Comparison of ENCODE assay signal across 35 cellular contexts in the genomic region with DNA sequence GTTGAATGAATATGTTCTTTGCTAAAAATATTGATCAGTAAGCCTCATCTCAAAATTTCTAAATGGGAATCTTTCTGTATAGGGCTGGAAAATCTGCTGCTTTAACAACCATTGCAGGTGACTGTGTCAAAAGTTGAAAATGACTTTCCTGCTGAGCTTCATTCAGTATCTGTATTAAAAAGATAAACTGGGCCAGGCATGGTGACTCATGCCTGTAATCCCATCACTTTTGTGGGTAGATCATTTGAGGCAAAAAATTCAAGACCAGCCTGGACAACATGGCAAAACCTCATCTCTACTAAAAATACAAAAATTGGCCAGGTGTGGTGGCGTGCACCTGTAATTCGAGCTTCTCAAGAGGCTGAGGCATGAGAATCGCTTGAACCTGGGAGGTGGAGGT.
"Had no signal": no experiment of that assay in that cellular context is flagged by ENCODE, and none has a peak within 500 bp of the region (broad histone marks: within the 10 kb centered on the region; RNA-seq: fewer than 3 reads in every experiment).

No MANE protein-coding gene starts in this region.

- H3K4me1 Mint-ChIP-seq: activated CD4-positive, alpha-beta memory T cell treated with anti-CD3 and anti-CD28 coated beads, Interleukin-2, amount 10 ng/mL, durations not matched to agents 7 days and 5 days; activated CD4-positive, alpha-beta T cell treated with anti-CD3 and anti-CD28 coated beads for 36 hours; activated CD4-positive, alpha-beta T cell treated with anti-CD3 and anti-CD28 coated beads, Interleukin-2, amount 10 ng/mL, durations not matched to agents 7 days and 5 days; activated CD8-positive, alpha-beta memory T cell treated with anti-CD3 and anti-CD28 coated beads, Interleukin-2, amount 10 ng/mL, durations not matched to agents 7 days and 5 days; activated naive CD4-positive, alpha-beta T cell treated with anti-CD3 and anti-CD28 coated beads, Interleukin-2, amount 10 ng/mL, durations not matched to agents 7 days and 5 days; activated naive CD4-positive, alpha-beta T cell treated with anti-CD3 and anti-CD28 coated beads, Interleukin-2, amount 50 U/mL, for 24 hours; activated naive CD8-positive, alpha-beta T cell treated with anti-CD3 and anti-CD28 coated beads, Interleukin-2, amount 10 ng/mL, durations not matched to agents 7 days and 5 days; activated naive CD8-positive, alpha-beta T cell treated with anti-CD3 and anti-CD28 coated beads, Interleukin-2, amount 50 U/mL, for 24 hours; T-cell; T-helper 17 cell had no signal

- ATAC-seq: activated CD4-positive, alpha-beta T cell treated with anti-CD3 and anti-CD28 coated beads for 36 hours; activated CD4-positive, CD25-positive, alpha-beta regulatory T cell treated with anti-CD3 and anti-CD28 coated beads, Interleukin-2, amount 50 U/mL, for 24 hours; activated CD8-positive, alpha-beta memory T cell treated with anti-CD3 and anti-CD28 coated beads, Interleukin-2, amount 10 ng/mL, durations not matched to agents 7 days and 5 days; activated CD8-positive, alpha-beta T cell treated with anti-CD3 and anti-CD28 coated beads, Interleukin-2, amount 10 ng/mL, durations not matched to agents 7 days and 5 days; activated naive CD8-positive, alpha-beta T cell treated with anti-CD3 and anti-CD28 coated beads, Interleukin-2, amount 50 U/mL, for 24 hours; T-cell; T-helper 17 cell; WTC11 had no signal

- H3K27me3 ChIP-seq: ascending aorta, cardiac muscle cell had no signal

- H3K4me3 ChIP-seq: ascending aorta, cardiac muscle cell had no signal

- DNase-seq: activated CD4-positive, alpha-beta memory T cell treated with anti-CD3 and anti-CD28 coated beads, Interleukin-2, amount 10 ng/mL, durations not matched to agents 7 days and 5 days; activated CD4-positive, alpha-beta T cell treated with anti-CD3 and anti-CD28 coated beads for 1 hour; activated CD4-positive, alpha-beta T cell treated with anti-CD3 and anti-CD28 coated beads for 36 hours; activated CD4-positive, alpha-beta T cell treated with anti-CD3 and anti-CD28 coated beads for 48 hours; activated CD4-positive, alpha-beta T cell treated with anti-CD3 and anti-CD28 coated beads, Interleukin-2, amount 10 ng/mL, durations not matched to agents 7 days and 5 days; activated CD4-positive, alpha-beta T cell treated with anti-CD3 and anti-CD28 coated beads, Interleukin-2, amount 50 U/mL, for 48 hours; activated CD4-positive, CD25-positive, alpha-beta regulatory T cell; activated CD8-positive, alpha-beta memory T cell treated with anti-CD3 and anti-CD28 coated beads for 24 hours; activated CD8-positive, alpha-beta memory T cell treated with anti-CD3 and anti-CD28 coated beads, Interleukin-2, amount 10 ng/mL, durations not matched to agents 7 days and 5 days; activated CD8-positive, alpha-beta memory T cell treated with anti-CD3 and anti-CD28 coated beads, Interleukin-2, amount 50 U/mL, for 48 hours; activated CD8-positive, alpha-beta T cell treated with anti-CD3 and anti-CD28 coated beads, Interleukin-2, amount 10 ng/mL, durations not matched to agents 7 days and 5 days; activated effector memory CD4-positive, alpha-beta T cell treated with Interleukin-2 at 50 U/mL for 16 hours; activated gamma-delta T cell; activated naive CD4-positive, alpha-beta T cell treated with anti-CD3 and anti-CD28 coated beads, Interleukin-2, amount 10 ng/mL, durations not matched to agents 7 days and 5 days; activated naive CD4-positive, alpha-beta T cell treated with Interleukin-2 at 50 U/mL for 16 hours; activated naive CD8-positive, alpha-beta T cell treated with anti-CD3 and anti-CD28 coated beads, Interleukin-2, amount 10 ng/mL, durations not matched to agents 7 days and 5 days; activated naive CD8-positive, alpha-beta T cell treated with anti-CD3 and anti-CD28 coated beads, Interleukin-2, amount 50 U/mL, for 24 hours; activated T-cell treated with anti-CD3 and anti-CD28 coated beads, Interleukin-2, amount 50 U/mL, for 24 hours; activated T-cell treated with anti-CD3 and anti-CD28 coated beads, Interleukin-2, amount 50 U/mL, for 48 hours; amygdala; anterior cingulate cortex; caudate nucleus; T-cell; T-helper 17 cell; WERI-Rb-1 had no signal

- H3K27ac Mint-ChIP-seq: activated CD4-positive, alpha-beta memory T cell treated with anti-CD3 and anti-CD28 coated beads, Interleukin-2, amount 10 ng/mL, durations not matched to agents 7 days and 5 days; activated CD4-positive, alpha-beta T cell treated with anti-CD3 and anti-CD28 coated beads for 36 hours; activated CD4-positive, alpha-beta T cell treated with anti-CD3 and anti-CD28 coated beads, Interleukin-2, amount 10 ng/mL, durations not matched to agents 7 days and 5 days; activated CD8-positive, alpha-beta memory T cell treated with anti-CD3 and anti-CD28 coated beads, Interleukin-2, amount 10 ng/mL, durations not matched to agents 7 days and 5 days; activated CD8-positive, alpha-beta T cell treated with anti-CD3 and anti-CD28 coated beads, Interleukin-2, amount 10 ng/mL, durations not matched to agents 7 days and 5 days; activated naive CD4-positive, alpha-beta T cell treated with anti-CD3 and anti-CD28 coated beads, Interleukin-2, amount 10 ng/mL, durations not matched to agents 7 days and 5 days; activated naive CD4-positive, alpha-beta T cell treated with anti-CD3 and anti-CD28 coated beads, Interleukin-2, amount 50 U/mL, for 24 hours; activated naive CD8-positive, alpha-beta T cell; activated naive CD8-positive, alpha-beta T cell treated with anti-CD3 and anti-CD28 coated beads, Interleukin-2, amount 10 ng/mL, durations not matched to agents 7 days and 5 days; activated naive CD8-positive, alpha-beta T cell treated with anti-CD3 and anti-CD28 coated beads, Interleukin-2, amount 50 U/mL, for 24 hours; activated T-cell treated with anti-CD3 and anti-CD28 coated beads, Interleukin-2, amount 50 U/mL, for 24 hours; activated T-helper 2 cell treated with anti-CD3 and anti-CD28 coated beads, Interferon-gamma antibody, Interleukin-2, Interleukin-4, amounts not matched to agents 10 μg/mL and 5 μg/mL and 100 μg/mL, durations not matched to agents 14 hours and 24 hours and 36 hours; brain; T-cell; T-helper 17 cell; WTC11 had no signal

- H3K36me3 ChIP-seq: ascending aorta, cardiac muscle cell, WERI-Rb-1 had no signal

- H3K27me3 Mint-ChIP-seq: activated CD4-positive, alpha-beta memory T cell treated with anti-CD3 and anti-CD28 coated beads, Interleukin-2, amount 10 ng/mL, durations not matched to agents 7 days and 5 days; activated CD4-positive, alpha-beta T cell treated with anti-CD3 and anti-CD28 coated beads for 36 hours; activated CD4-positive, alpha-beta T cell treated with anti-CD3 and anti-CD28 coated beads, Interleukin-2, amount 10 ng/mL, durations not matched to agents 7 days and 5 days; activated CD8-positive, alpha-beta memory T cell treated with anti-CD3 and anti-CD28 coated beads, Interleukin-2, amount 10 ng/mL, durations not matched to agents 7 days and 5 days; activated naive CD4-positive, alpha-beta T cell treated with anti-CD3 and anti-CD28 coated beads, Interleukin-2, amount 10 ng/mL, durations not matched to agents 7 days and 5 days; activated naive CD4-positive, alpha-beta T cell treated with anti-CD3 and anti-CD28 coated beads, Interleukin-2, amount 50 U/mL, for 24 hours; activated naive CD8-positive, alpha-beta T cell; activated naive CD8-positive, alpha-beta T cell treated with anti-CD3 and anti-CD28 coated beads, Interleukin-2, amount 10 ng/mL, durations not matched to agents 7 days and 5 days; activated naive CD8-positive, alpha-beta T cell treated with anti-CD3 and anti-CD28 coated beads, Interleukin-2, amount 50 U/mL, for 24 hours; activated T-cell treated with anti-CD3 and anti-CD28 coated beads, Interleukin-2, amount 50 U/mL, for 24 hours; brain; T-cell; T-helper 17 cell had no signal

- H3K36me3 Mint-ChIP-seq: activated CD8-positive, alpha-beta memory T cell treated with anti-CD3 and anti-CD28 coated beads, Interleukin-2, amount 10 ng/mL, durations not matched to agents 7 days and 5 days; activated naive CD4-positive, alpha-beta T cell treated with anti-CD3 and anti-CD28 coated beads, Interleukin-2, amount 10 ng/mL, durations not matched to agents 7 days and 5 days; activated naive CD4-positive, alpha-beta T cell treated with anti-CD3 and anti-CD28 coated beads, Interleukin-2, amount 50 U/mL, for 24 hours; activated naive CD8-positive, alpha-beta T cell; activated naive CD8-positive, alpha-beta T cell treated with anti-CD3 and anti-CD28 coated beads, Interleukin-2, amount 10 ng/mL, durations not matched to agents 7 days and 5 days; brain; T-cell had no signal

- H3K4me1 ChIP-seq: ascending aorta had no signal

- H3K4me3 Mint-ChIP-seq: activated CD4-positive, alpha-beta memory T cell treated with anti-CD3 and anti-CD28 coated beads, Interleukin-2, amount 10 ng/mL, durations not matched to agents 7 days and 5 days; activated CD4-positive, alpha-beta T cell treated with anti-CD3 and anti-CD28 coated beads for 36 hours; activated CD4-positive, alpha-beta T cell treated with anti-CD3 and anti-CD28 coated beads, Interleukin-2, amount 10 ng/mL, durations not matched to agents 7 days and 5 days; activated CD8-positive, alpha-beta memory T cell treated with anti-CD3 and anti-CD28 coated beads, Interleukin-2, amount 10 ng/mL, durations not matched to agents 7 days and 5 days; activated CD8-positive, alpha-beta T cell treated with anti-CD3 and anti-CD28 coated beads, Interleukin-2, amount 10 ng/mL, durations not matched to agents 7 days and 5 days; activated naive CD4-positive, alpha-beta T cell treated with anti-CD3 and anti-CD28 coated beads, Interleukin-2, amount 10 ng/mL, durations not matched to agents 7 days and 5 days; activated naive CD4-positive, alpha-beta T cell treated with anti-CD3 and anti-CD28 coated beads, Interleukin-2, amount 50 U/mL, for 24 hours; activated naive CD8-positive, alpha-beta T cell; activated naive CD8-positive, alpha-beta T cell treated with anti-CD3 and anti-CD28 coated beads, Interleukin-2, amount 10 ng/mL, durations not matched to agents 7 days and 5 days; activated naive CD8-positive, alpha-beta T cell treated with anti-CD3 and anti-CD28 coated beads, Interleukin-2, amount 50 U/mL, for 24 hours; activated T-cell treated with anti-CD3 and anti-CD28 coated beads, Interleukin-2, amount 50 U/mL, for 24 hours; brain; T-cell; T-helper 17 cell; WTC11 had no signal

- H3K9me3 ChIP-seq: ascending aorta had no signal

- H3K27ac ChIP-seq: ascending aorta, cardiac muscle cell, WERI-Rb-1 had no signal

- FAIRE-seq: bronchial epithelial cell, colon had no signal

- H3K9me3 Mint-ChIP-seq: activated naive CD4-positive, alpha-beta T cell treated with anti-CD3 and anti-CD28 coated beads, Interleukin-2, amount 50 U/mL, for 24 hours had no signal
